11 cellular contexts compared by ENCODE assay signal in genomic region chr19:10768936-10769335, GRCh38. TPM values are rescaled to one million over a fixed set of nuclear protein-coding genes. Genes with fewer than 3 reads are reported as not detected.
DNase-seq lines count a peak whose midpoint lies in the region; ATAC-seq, FAIRE-seq and TF ChIP-seq lines count a peak whose summit lies in the region.
"Had no signal": no experiment of that assay in that cellular context is flagged by ENCODE, and none has a peak within 500 bp of the region (broad histone marks: within the 10 kb centered on the region; RNA-seq: fewer than 3 reads in every experiment).

No MANE protein-coding gene starts in this region.

- H3K4me1 ChIP-seq in HepG2 (ENCODE audit: insufficient read depth, low read length) (peaks cover 69% of the 10 kb centered on the region), spleen (peaks cover 39 to 89% (median 65%) of the 10 kb centered on the region in 6 donors)

- POLR2A ChIA-PET in HepG2 (lab: Yijun Ruan, JAX) = interaction anchor here (1.2 to 2.1 kb wide), 2 partner anchors 52 to 67 kb away, joined by 3 to 7 read pairs; partner anchors contain the start of gene TMED1

- H3K9ac ChIP-seq in HepG2 (ENCODE audit: insufficient read depth, low read depth, low read length) = no peak overlapping the region

- H3K36me3 Mint-ChIP-seq in T-helper 1 cell treated with Interleukin-12 subunit alpha and Interleukin-12 subunit beta and Interleukin-4 antibody, amounts not matched to agents 30 μg/mL and 1 μg/mL, for 36 hours (ENCODE audit: low read depth) = peaks cover 27% of the 10 kb centered on the region
- H3K36me3 Mint-ChIP-seq in activated naive CD8-positive, alpha-beta T cell treated with anti-CD3 and anti-CD28 coated beads for 36 hours = peaks cover 5% of the 10 kb centered on the region

- H3K4me3 ChIP-seq in HepG2 (replicated peaks in 1 of 3; ENCODE audit: insufficient read depth in 1 of 3, low read depth in 2 of 3, low read length in 3 of 3) (no peak overlapping the region; a peak in 1 of 6 replicates), spleen (peak overlapping the region in 1 of 8 donors; percentile 21)
- H3K4me3 ChIP-seq: SK-N-MC had no signal

- no TSS peak for BruUV-seq in HepG2 (replicated peaks; lab: Mats Ljungman, UMichigan)

- H3K27me3 Mint-ChIP-seq in T-helper 1 cell treated with Interleukin-12 subunit alpha and Interleukin-12 subunit beta and Interleukin-4 antibody, amounts not matched to agents 30 μg/mL and 1 μg/mL, for 36 hours (ENCODE audit: low read depth) = no peaks in the 10 kb centered on the region
- no peaks in the 10 kb centered on the region for H3K27me3 Mint-ChIP-seq in activated naive CD8-positive, alpha-beta T cell treated with anti-CD3 and anti-CD28 coated beads for 36 hours

- H3K27ac Mint-ChIP-seq in T-helper 1 cell treated with Interleukin-12 subunit alpha and Interleukin-12 subunit beta and Interleukin-4 antibody, amounts not matched to agents 30 μg/mL and 1 μg/mL, for 36 hours = peak overlapping the region; percentile 49
- H3K27ac Mint-ChIP-seq in activated naive CD8-positive, alpha-beta T cell treated with anti-CD3 and anti-CD28 coated beads for 36 hours = peak overlapping the region; percentile 34

- FAIRE-seq in HepG2 (lab: Jason Lieb, UNC) = no peak

- no peak for TF ChIP-seq RAD21 in HepG2 (CRISPR knock-in tag; IDR thresholded peaks at IDR 0.05)

- TF ChIP-seq CTCF in HepG2 (CRISPR knock-in tag; IDR thresholded peaks at IDR 0.05) (no peak), spleen (IDR thresholded peaks at IDR 0.05 in 8 of 11, conservative IDR thresholded peaks at IDR 0.05 in 3 of 11) (no peak)

- no peak overlapping the region for H3K4me3 Mint-ChIP-seq in T-helper 1 cell treated with Interleukin-12 subunit alpha and Interleukin-12 subunit beta and Interleukin-4 antibody, amounts not matched to agents 30 μg/mL and 1 μg/mL, for 36 hours
- no peak overlapping the region for H3K4me3 Mint-ChIP-seq in activated naive CD8-positive, alpha-beta T cell treated with anti-CD3 and anti-CD28 coated beads for 36 hours

- CTCF ChIA-PET in HepG2 (lab: Yijun Ruan, JAX; ENCODE audit: low intra/inter-chr PET ratio, low total read pairs) = interaction anchor here (2.0 kb wide), 1 partner anchor 52 kb away, joined by 18 read pairs; the partner anchor contains the start of gene DNM2

- H3K9me3 Mint-ChIP-seq in T-helper 1 cell treated with Interleukin-12 subunit alpha and Interleukin-12 subunit beta and Interleukin-4 antibody, amounts not matched to agents 30 μg/mL and 1 μg/mL, for 36 hours = no peaks in the 10 kb centered on the region
- no peaks in the 10 kb centered on the region for H3K9me3 Mint-ChIP-seq in activated naive CD8-positive, alpha-beta T cell treated with anti-CD3 and anti-CD28 coated beads for 36 hours

- H3K27ac ChIP-seq in HepG2 (ENCODE audit: extremely low read length, insufficient read depth, low read length) (peak overlapping the region; percentile 67), spleen (peak overlapping the region; percentile 61 to 92 (median 72))
- H3K27ac ChIP-seq: 22Rv1, SK-N-MC had no signal

- H3K9me3 ChIP-seq in HepG2 (ENCODE audit: low read length) (no peaks in the 10 kb centered on the region), spleen (no peaks in the 10 kb centered on the region)

- 100% methylated on average over 3 of the region's 6 CpGs for WGBS in HepG2 (ENCODE audit: low lambda C conversion rate)
- WGBS in spleen, 5 donors = 68 to 74% (median 72%) methylated on average over 3 to 6 of the region's 6 CpGs

- H3K4me1 Mint-ChIP-seq in T-helper 1 cell treated with Interleukin-12 subunit alpha and Interleukin-12 subunit beta and Interleukin-4 antibody, amounts not matched to agents 30 μg/mL and 1 μg/mL, for 36 hours (ENCODE audit: low read depth) = peaks cover 50% of the 10 kb centered on the region
- H3K4me1 Mint-ChIP-seq in activated naive CD8-positive, alpha-beta T cell treated with anti-CD3 and anti-CD28 coated beads for 36 hours = peaks cover 15% of the 10 kb centered on the region

- ATAC-seq in HepG2 (no peak), HG02884 (IDR thresholded peaks at IDR 0.05; ENCODE audit: unreplicated experiment) (no peak)

- in situ Hi-C loops in HepG2 (cut with HindIII; ENCODE audit: extremely low pct_ligation_motif_present, low pct_unique_long_range_greater_than_20kb) = loop anchor here (5.0 kb wide), 1 partner anchor 52 kb away; the partner anchor contains the start of gene DNM2

- H3K27me3 ChIP-seq in HepG2 (ENCODE audit: control insufficient read depth in 1 of 2, insufficient read depth in 2 of 2, low read length in 2 of 2) = no peaks in the 10 kb centered on the region
- H3K27me3 ChIP-seq in spleen (replicated peaks in 1 of 7) = no peaks in the 10 kb centered on the region

- H3K36me3 ChIP-seq in HepG2 (replicated peaks in 1 of 2; ENCODE audit: control insufficient read depth in 1 of 2, insufficient read depth in 2 of 2, low read length in 2 of 2) (peaks cover 9 to 28% of the 10 kb centered on the region in 2 experiments), spleen (peaks cover 0 to 92% (median 14%) of the 10 kb centered on the region in 6 donors)

- intact Hi-C loops in HepG2 (cut with micrococcal nuclease; ENCODE audit: unreplicated experiment) = loop anchor here (1.0 to 5.0 kb wide), 2 partner anchors 43 to 52 kb away; no protein-coding TSS in a partner anchor
- intact Hi-C loops in spleen (cut with DNase I; ENCODE audit: low total_unique reads) = loop anchor here (5.0 kb wide), 1 partner anchor 52 kb away; the partner anchor contains the start of gene DNM2

- DNase-seq in T-helper 1 cell (no peak), HepG2 (ENCODE audit: low spot score) (no peak), spleen (no peak), DMS53 treated with DMSO at 0.1 percent for 48 hours (lab: John Stamatoyannopoulos, UW; ENCODE audit: unreplicated experiment) (no peak), NCI-H1092 treated with DMSO at 0.1 percent for 48 hours (lab: John Stamatoyannopoulos, UW) (no peak)
- no peak for DNase-seq in activated naive CD8-positive, alpha-beta T cell treated with anti-CD3 and anti-CD28 coated beads for 36 hours
- DNase-seq: DND-41 had no signal

- peaks cover 9% of the 10 kb centered on the region; the same call in 1 of the 2 replicates for H4K20me1 ChIP-seq in HepG2 (ENCODE audit: insufficient read depth, low read length)

- H3K79me2 ChIP-seq in HepG2 (ENCODE audit: insufficient read depth, low read length) = peaks cover 23% of the 10 kb centered on the region

- TF ChIP-seq EP300 in HepG2 (IDR thresholded peaks at IDR 0.05; ENCODE audit: low read depth in 2 of 2, low read length in 2 of 2) (no peak), HepG2 (CRISPR knock-in tag; IDR thresholded peaks at IDR 0.05; ENCODE audit: borderline replicate concordance) (no peak)

- TF ChIP-seq POLR2A in HepG2 (IDR thresholded peaks at IDR 0.05; ENCODE audit: insufficient read depth in 1 of 2, low read depth in 2 of 2, low read length in 2 of 2) (no peak), spleen (IDR thresholded peaks at IDR 0.05) (no peak)

- no peak overlapping the region for H2AFZ ChIP-seq in HepG2 (ENCODE audit: low read length)

- peak overlapping the region; percentile 48; the same call in 1 of the 2 replicates for H3K4me2 ChIP-seq in HepG2 (ENCODE audit: low read depth, low read length)

TF ChIP-seq in HepG2, 621 proteins besides CTCF, POLR2A, EP300 and RAD21 (continues in another document):
- TF ChIP-seq, protein P1, sequence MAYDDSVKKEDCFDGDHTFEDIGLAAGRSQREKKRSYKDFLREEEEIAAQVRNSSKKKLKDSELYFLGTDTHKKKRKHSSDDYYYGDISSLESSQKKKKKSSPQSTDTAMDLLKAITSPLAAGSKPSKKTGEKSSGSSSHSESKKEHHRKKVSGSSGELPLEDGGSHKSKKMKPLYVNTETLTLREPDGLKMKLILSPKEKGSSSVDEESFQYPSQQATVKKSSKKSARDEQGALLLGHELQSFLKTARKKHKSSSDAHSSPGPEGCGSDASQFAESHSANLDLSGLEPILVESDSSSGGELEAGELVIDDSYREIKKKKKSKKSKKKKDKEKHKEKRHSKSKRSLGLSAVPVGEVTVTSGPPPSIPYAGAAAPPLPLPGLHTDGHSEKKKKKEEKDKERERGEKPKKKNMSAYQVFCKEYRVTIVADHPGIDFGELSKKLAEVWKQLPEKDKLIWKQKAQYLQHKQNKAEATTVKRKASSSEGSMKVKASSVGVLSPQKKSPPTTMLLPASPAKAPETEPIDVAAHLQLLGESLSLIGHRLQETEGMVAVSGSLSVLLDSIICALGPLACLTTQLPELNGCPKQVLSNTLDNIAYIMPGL (CRISPR knock-in tag; IDR thresholded peaks at IDR 0.05; ENCODE audit: borderline replicate concordance in 1 of 2, low read depth in 1 of 2) = peak in 1 of 2 experiments; percentile 1; a peak in 1 of 4 replicates
- TF ChIP-seq ZNF768 (CRISPR knock-in tag; IDR thresholded peaks at IDR 0.05) (peak; percentile 99), ZMYM3 (CRISPR knock-in tag; IDR thresholded peaks at IDR 0.05) (peak; percentile 8; the same call in 1 of the 2 replicates)

RNA-seq across cellular contexts. Expression of gene DNM2, which starts 51.1 kb away (rescaled TPM):
- total RNA-seq in activated naive CD8-positive, alpha-beta T cell treated with anti-CD3 and anti-CD28 coated beads for 36 hours = 100 to 1,000 TPM; 127 to 133 TPM
- total RNA-seq in HepG2 (2016; rRNA removed; fragmentation: Illumina TruSeq; extraction: Trizol) = 41.7 and 48.2 TPM in 2 replicates
- total RNA-seq in HepG2 (2016; cell fraction: cytosol; rRNA removed; fragmentation: Illumina TruSeq; extraction: Trizol; ENCODE audit: low read depth) = 19.9 and 21.9 TPM in 2 replicates
- 37.7 and 40.5 TPM in 2 replicates for total RNA-seq in HepG2 (2016; cell fraction: insoluble cytoplasmic fraction; rRNA removed; fragmentation: Illumina TruSeq; extraction: Trizol)
- total RNA-seq in HepG2 (2016; cell fraction: membrane; rRNA removed; fragmentation: Illumina TruSeq; extraction: Trizol) = 29.4 and 31.2 TPM in 2 replicates
- 56.9 and 61.6 TPM in 2 replicates for total RNA-seq in HepG2 (2016; cell fraction: nucleus; rRNA removed; fragmentation: Illumina TruSeq; extraction: Trizol)
- 59.8 and 67.0 TPM in 2 replicates for polyA plus RNA-seq in HepG2 (2011; rRNA removed)
- 29.1 and 41.0 TPM in 2 replicates for polyA plus RNA-seq in HepG2 (2011; cell fraction: cytosol; rRNA removed)
- polyA plus RNA-seq in HepG2 (2011; cell fraction: nucleus; rRNA removed) = 155 and 203 TPM in 2 replicates
- polyA plus RNA-seq in HepG2 (2012) = 44.2 and 57.9 TPM in 2 replicates
- 8.6 and 9.0 TPM in 2 replicates for polyA plus RNA-seq in HepG2 (2016; cell fraction: cytosol; fragmentation: Illumina TruSeq; extraction: Trizol; ENCODE audit: low read depth)
- 39.4 and 48.6 TPM in 2 replicates for polyA plus RNA-seq in HepG2 (2016; cell fraction: insoluble cytoplasmic fraction; fragmentation: Illumina TruSeq; extraction: Trizol; ENCODE audit: low read depth)
- 18.1 and 20.6 TPM in 2 replicates for polyA plus RNA-seq in HepG2 (2016; cell fraction: membrane; fragmentation: Illumina TruSeq; extraction: Trizol; ENCODE audit: low read depth)
- polyA plus RNA-seq in HepG2 (2016; cell fraction: nucleus; fragmentation: Illumina TruSeq; extraction: Trizol; ENCODE audit: insufficient read depth, low read depth) = 87.0 and 94.1 TPM in 2 replicates
- polyA minus RNA-seq in HepG2 (2011; rRNA and poly(A)+ RNA removed; ENCODE audit: low replicate concordance) = 200 and 264 TPM in 2 replicates
- 44.4 and 50.0 TPM in 2 replicates for polyA minus RNA-seq in HepG2 (2011; cell fraction: cytosol; rRNA and poly(A)+ RNA removed)
- 143 and 162 TPM in 2 replicates for polyA minus RNA-seq in HepG2 (2011; cell fraction: nucleus; rRNA and poly(A)+ RNA removed)
- total RNA-seq in spleen = 100 to 1,000 TPM; 175 to 298 (median 197) TPM
- polyA plus RNA-seq in spleen = 100 to 1,000 TPM in 1 of 3 donors, 10 to 100 TPM in 2; 57.1 to 104 (median 89.0) TPM
